Comparison of ENCODE assay signal across 17 cellular contexts in the genomic region with DNA sequence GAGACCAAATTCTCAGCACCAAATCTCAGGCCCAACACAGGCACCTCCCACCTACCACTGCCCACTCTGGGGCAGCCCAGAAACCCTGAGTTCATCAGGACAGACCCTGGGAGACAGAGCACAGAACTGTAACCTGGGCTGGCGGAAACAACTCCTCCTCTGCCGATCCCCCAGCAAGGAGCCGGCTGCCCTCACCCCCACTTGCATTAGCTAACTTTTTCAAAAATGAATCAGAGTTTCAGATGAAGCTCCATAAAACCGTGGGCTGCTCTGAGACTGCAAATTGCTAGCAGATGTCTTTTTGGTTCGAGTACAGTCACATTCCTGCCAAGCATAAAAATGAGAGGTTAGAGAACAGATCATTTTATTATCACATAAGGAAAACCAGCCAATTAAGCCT.
DNase-seq lines count a peak whose midpoint lies in the region; ATAC-seq, FAIRE-seq and TF ChIP-seq lines count a peak whose summit lies in the region.
"Had no signal": no experiment of that assay in that cellular context is flagged by ENCODE, and none has a peak within 500 bp of the region (broad histone marks: within the 10 kb centered on the region; RNA-seq: fewer than 3 reads in every experiment).

No MANE protein-coding gene starts in this region.

- H3K9ac ChIP-seq in GM23248 = peak overlapping the region; percentile 46
- H3K9ac ChIP-seq in GM12878 (ENCODE audit: control insufficient read depth, insufficient read depth, low read length) = no peak overlapping the region
- peak overlapping the region; percentile 76 for H3K9ac ChIP-seq in mesenchymal stem cell (ENCODE audit: low read length)

- H3K36me3 ChIP-seq in ACC112 (ENCODE audit: insufficient read depth, low read length) = no peaks in the 10 kb centered on the region
- no peaks in the 10 kb centered on the region for H3K36me3 ChIP-seq in GM23248 (ENCODE audit: low read depth)
- H3K36me3 ChIP-seq in GM12878 (ENCODE audit: control insufficient read depth in 2 of 2, insufficient read depth in 2 of 2, low read length in 1 of 2) = no peaks in the 10 kb centered on the region
- no peaks in the 10 kb centered on the region for H3K36me3 ChIP-seq in mesenchymal stem cell (ENCODE audit: control insufficient read depth in 1 of 2, insufficient read depth in 2 of 2, low read depth in 1 of 2, low read length in 2 of 2)
- H3K36me3 ChIP-seq: tibial nerve had no signal

- RAD21 ChIA-PET in GM12878 (lab: Charles Lee; ENCODE audit: unreplicated experiment) = interaction anchor here (0.9 to 1.5 kb wide), 3 partner anchors 14 to 184 kb away, joined by 3 to 4 read pairs (median 3); no protein-coding TSS in a partner anchor

- no peak for TF ChIP-seq EP300 in GM12878 (IDR thresholded peaks at IDR 0.05; ENCODE audit: borderline replicate concordance in 1 of 2, control insufficient read depth in 1 of 2, low read depth in 2 of 2, low read length in 2 of 2)

- H3K9me2 ChIP-seq in GM23248 (ENCODE audit: insufficient read depth) = no peaks in the 10 kb centered on the region

- H3K27ac ChIP-seq in ACC112 (ENCODE audit: low read depth, low read length) = no peak overlapping the region
- peak overlapping the region; percentile 78 for H3K27ac ChIP-seq in GM23248
- no peak overlapping the region for H3K27ac ChIP-seq in GM12878 (ENCODE audit: control insufficient read depth, insufficient read depth)
- H3K27ac ChIP-seq in mesenchymal stem cell (ENCODE audit: low read length, poor library complexity, severe bottlenecking) = no peak overlapping the region
- H3K27ac ChIP-seq: body of pancreas had no signal

- ATAC-seq in GM12878 = peak; percentile 73
- no peak for ATAC-seq in HG02759 (IDR thresholded peaks at IDR 0.05; ENCODE audit: unreplicated experiment)
- ATAC-seq: body of pancreas, HepG2 had no signal

- H3K4me2 ChIP-seq in GM23248 (ENCODE audit: unreplicated experiment) (peak overlapping the region; percentile 73), GM12878 (ENCODE audit: control insufficient read depth, insufficient read depth) (no peak overlapping the region), mesenchymal stem cell (ENCODE audit: low read length, poor library complexity, severe bottlenecking) (no peak overlapping the region)

- DNase-seq in GM23248 (peak; percentile 96), GM12878 (ENCODE audit: low read depth, low spot score) (no peak), mesenchymal stem cell (no peak), NCI-H1092 (lab: John Stamatoyannopoulos, UW) (no peak), KG1 (lab: John Stamatoyannopoulos, UW) (no peak)
- DNase-seq in stimulated activated CD4-positive, alpha-beta T cell treated with anti-CD3 and anti-CD28 coated beads, Interleukin-12 subunit alpha, Interleukin-12 subunit beta, amount 100 ng/mL, for 4 hours = no peak
- DNase-seq: ACHN; activated CD4-positive, CD25-positive, alpha-beta regulatory T cell; activated T-cell treated with anti-CD3 and anti-CD28 coated beads, Interleukin-2, amount 50 U/mL, for 1 hour; body of pancreas; GDM1; small intestine had no signal

- TF ChIP-seq POLR2A in GM12878 (IDR thresholded peaks at IDR 0.05; ENCODE audit: low read depth, low read length) = no peak

- H2BK12ac ChIP-seq in mesenchymal stem cell (ENCODE audit: low read length in 2 of 2) = no peak overlapping the region

- no peak for TF ChIP-seq CTCF in GM12878 (IDR thresholded peaks at IDR 0.05 in 2 of 3, conservative IDR thresholded peaks at IDR 0.05 in 1 of 3; ENCODE audit: control insufficient read depth in 2 of 3, extremely low read depth in 1 of 3, insufficient read depth in 1 of 3, low read depth in 3 of 3, low read length in 3 of 3)

- H4K8ac ChIP-seq in mesenchymal stem cell (ENCODE audit: low read length) = no peak overlapping the region

- no peak overlapping the region for H2BK120ac ChIP-seq in mesenchymal stem cell (ENCODE audit: low read depth, low read length)

- H3K4ac ChIP-seq in mesenchymal stem cell (ENCODE audit: low read depth in 1 of 2, low read length in 2 of 2) = no peak overlapping the region

- CTCF ChIA-PET in GM12878 (lab: Yijun Ruan, JAX) = interaction anchor here (1.2 kb wide), 1 partner anchor 32 kb away, joined by 3 read pairs; no protein-coding TSS in a partner anchor

- FAIRE-seq in GM12878 (lab: Jason Lieb, UNC) = no peak
- FAIRE-seq: H1, HepG2, small intestine had no signal

- no peak overlapping the region for H3K14ac ChIP-seq in mesenchymal stem cell (ENCODE audit: low read length in 2 of 2)

- H2BK5ac ChIP-seq in mesenchymal stem cell (ENCODE audit: low read depth, low read length, poor library complexity, severe bottlenecking) = no peak overlapping the region

- TF ChIP-seq RAD21 in GM12878 (IDR thresholded peaks at IDR 0.05; ENCODE audit: insufficient read depth, low read depth, low read length) = no peak

- POLR2A ChIA-PET in GM12878 (lab: Charles Lee) = interaction anchor here (0.6 kb wide), 1 partner anchor 55 kb away, joined by 4 read pairs; no protein-coding TSS in a partner anchor

- H3K9me3 ChIP-seq in GM23248 (ENCODE audit: low read depth) (no peaks in the 10 kb centered on the region), GM12878 (replicated peaks; ENCODE audit: control insufficient read depth, insufficient read depth, low read length) (no peaks in the 10 kb centered on the region), mesenchymal stem cell (ENCODE audit: control insufficient read depth, low read length) (no peaks in the 10 kb centered on the region)
- H3K9me3 ChIP-seq: body of pancreas, tibial nerve had no signal

- H3K27me3 ChIP-seq in ACC112 (ENCODE audit: insufficient read depth, low read length) (no peaks in the 10 kb centered on the region), GM23248 (replicated peaks; ENCODE audit: insufficient read depth) (no peaks in the 10 kb centered on the region), GM12878 (replicated peaks in 1 of 2; ENCODE audit: control insufficient read depth in 2 of 2, insufficient read depth in 2 of 2, low read length in 1 of 2) (no peaks in the 10 kb centered on the region), mesenchymal stem cell (ENCODE audit: control insufficient read depth in 1 of 2, insufficient read depth in 1 of 2, low read length in 2 of 2) (peaks cover 0 to 3% of the 10 kb centered on the region in 2 experiments)
- H3K27me3 ChIP-seq: body of pancreas, tibial nerve had no signal

- no peak overlapping the region for H4K91ac ChIP-seq in mesenchymal stem cell (ENCODE audit: low read length)

- H2BK15ac ChIP-seq in mesenchymal stem cell (ENCODE audit: low read depth, poor library complexity, severe bottlenecking) = no peak overlapping the region

- H3K79me1 ChIP-seq in mesenchymal stem cell (replicated peaks; ENCODE audit: low read length, poor library complexity, severe bottlenecking) = no peaks in the 10 kb centered on the region

- H3K4me3 ChIP-seq in ACC112 (ENCODE audit: low read depth, low read length) (no peak overlapping the region), GM23248 (peak overlapping the region; percentile 48), GM12878 (no peak overlapping the region), mesenchymal stem cell (ENCODE audit: insufficient read depth in 1 of 2, low read depth in 1 of 2, low read length in 2 of 2) (peak overlapping the region in 1 of 2 experiments; percentile 65)
- H3K4me3 ChIP-seq: body of pancreas, tibial nerve had no signal

- H3K18ac ChIP-seq in mesenchymal stem cell (ENCODE audit: low read depth in 1 of 2, low read length in 2 of 2) = no peak overlapping the region

- WGBS in GM23248 (ENCODE audit: low coverage in 1 of 2, low lambda C conversion rate in 2 of 2, missing lambda C conversion rate in 2 of 2), 2 experiments = 0% methylated on average over 5 of the region's 5 CpGs
- 34% methylated on average over 5 of the region's 5 CpGs for WGBS in GM12878 (ENCODE audit: insufficient coverage, insufficient replicate concordance, low lambda C conversion rate, missing lambda C conversion rate)
- 57% methylated on average over 4 of the region's 5 CpGs for WGBS in mesenchymal stem cell

- H3K4me1 ChIP-seq in ACC112 (ENCODE audit: control insufficient read depth, insufficient read depth, low read length, unreplicated experiment) (peaks cover 15% of the 10 kb centered on the region), GM23248 (ENCODE audit: insufficient read depth) (peaks cover 24% of the 10 kb centered on the region), GM12878 (ENCODE audit: control insufficient read depth, insufficient read depth, low read length) (no peaks in the 10 kb centered on the region), mesenchymal stem cell (ENCODE audit: control insufficient read depth, insufficient read depth, low read depth, low read length) (peaks cover 7% of the 10 kb centered on the region)
- H3K4me1 ChIP-seq: body of pancreas had no signal

- peaks cover 26% of the 10 kb centered on the region for H3F3A ChIP-seq in GM23248 (ENCODE audit: insufficient read depth)

- SMC1A ChIA-PET in GM12878 (lab: Charles Lee; ENCODE audit: uncharacterized antibody, unreplicated experiment) = interaction anchor here (0.8 to 2.0 kb wide), 6 partner anchors 9 to 183 kb away, joined by 3 to 8 read pairs (median 4); no protein-coding TSS in a partner anchor

- H3K23ac ChIP-seq in mesenchymal stem cell (ENCODE audit: low read length in 2 of 2) = no peak overlapping the region

- H3K79me2 ChIP-seq in ACC112 (ENCODE audit: control insufficient read depth, insufficient read depth, low read length, unreplicated experiment) (no peaks in the 10 kb centered on the region), GM23248 (ENCODE audit: insufficient read depth) (no peaks in the 10 kb centered on the region), GM12878 (ENCODE audit: control insufficient read depth, insufficient read depth, low read length) (no peaks in the 10 kb centered on the region)

- H4K20me1 ChIP-seq in GM23248 (ENCODE audit: insufficient read depth) = no peaks in the 10 kb centered on the region
- no peaks in the 10 kb centered on the region for H4K20me1 ChIP-seq in GM12878 (ENCODE audit: control insufficient read depth, insufficient read depth)

- peak overlapping the region; percentile 37 for H2AFZ ChIP-seq in ACC112 (ENCODE audit: low read length, unreplicated experiment)
- H2AFZ ChIP-seq in GM23248 = peak overlapping the region; percentile 77
- no peak overlapping the region for H2AFZ ChIP-seq in GM12878 (ENCODE audit: control insufficient read depth, low read depth, low read length)
- no peak overlapping the region for H2AFZ ChIP-seq in mesenchymal stem cell (ENCODE audit: low read depth, low read length)

- in situ Hi-C loops in GM23248 (cut with MboI) (no loop called here), GM12878 (cut with MboI) (no loop called here)

- intact Hi-C loops in GM12878 (cut with micrococcal nuclease; ENCODE audit: unreplicated experiment) = no loop called here

- H2AK5ac ChIP-seq in mesenchymal stem cell (ENCODE audit: low read length, severe bottlenecking) = no peak overlapping the region

- no TSS peak for BruUV-seq in GM12878 (replicated peaks; lab: Mats Ljungman, UMichigan)

Comparison
In these comparisons a context has a peak if more than half of its experiments do, and no peak if none do; other contexts are left out.
1. H2AFZ ChIP-seq: peak in ACC112 (single experiment) and GM23248 (single experiment); none in GM12878 (single experiment) and mesenchymal stem cell (single experiment).